9 cellular contexts compared by ENCODE assay signal in genomic region chr14:32657081-32657480, GRCh38.
DNase-seq lines count a peak whose midpoint lies in the region; ATAC-seq and TF ChIP-seq lines count a peak whose summit lies in the region.
"Had no signal": no experiment of that assay in that cellular context is flagged by ENCODE, and none has a peak within 500 bp of the region (broad histone marks: within the 10 kb centered on the region; RNA-seq: fewer than 3 reads in every experiment).

No MANE protein-coding gene starts in this region.

- no peaks in the 10 kb centered on the region for H3K36me3 ChIP-seq in breast epithelium

- H3K4me3 Mint-ChIP-seq in MCF 10A (ENCODE audit: unreplicated experiment) (no peak overlapping the region), endothelial cell (ENCODE audit: unreplicated experiment) (no peak overlapping the region)
- H3K4me3 Mint-ChIP-seq: central memory CD8-positive, alpha-beta T cell had no signal

- POLR2A ChIA-PET in MCF 10A (lab: Yijun Ruan, JAX), result no interaction called here

- H3K9me3 ChIP-seq in breast epithelium, result no peaks in the 10 kb centered on the region

- no peak for ATAC-seq in GM21717 (IDR thresholded peaks at IDR 0.05; ENCODE audit: unreplicated experiment)
- no peak for ATAC-seq in GM21367 (IDR thresholded peaks at IDR 0.05; ENCODE audit: unreplicated experiment)

- no peak overlapping the region for H3K27ac Mint-ChIP-seq in MCF 10A (ENCODE audit: low read depth, unreplicated experiment)
- no peak overlapping the region for H3K27ac Mint-ChIP-seq in endothelial cell (ENCODE audit: unreplicated experiment)

- peak; percentile 84 for DNase-seq in MCF 10A (ENCODE audit: unreplicated experiment)
- no peak for DNase-seq in breast epithelium (ENCODE audit: low spot score in 2 of 2)
- peak; percentile 74 for DNase-seq in SKM-1 treated with dmso at 0.1 percent for 144 hours (lab: John Stamatoyannopoulos, UW; ENCODE audit: unreplicated experiment)
- peak; percentile 6 for DNase-seq in iPS-NIHi11 (ENCODE audit: low spot score)
- DNase-seq in NCI-H2081 treated with DMSO at 0.1 percent for 48 hours (lab: John Stamatoyannopoulos, UW), result no peak
- no peak for DNase-seq in endothelial cell (ENCODE audit: low spot score)

- H3K4me1 ChIP-seq in breast epithelium, result no peaks in the 10 kb centered on the region

- CTCF ChIA-PET in MCF 10A (lab: Yijun Ruan, JAX), result no interaction called here

- BruUV-seq in MCF 10A (replicated peaks; lab: Mats Ljungman, UMichigan), result no TSS peak

- intact Hi-C loops in MCF 10A (cut with micrococcal nuclease), result no loop called here
- intact Hi-C loops in breast epithelium (cut with DNase I; ENCODE audit: low total_unique reads), result no loop called here

- no peaks in the 10 kb centered on the region for H3K27me3 Mint-ChIP-seq in MCF 10A (ENCODE audit: insufficient read depth, unreplicated experiment)
- no peaks in the 10 kb centered on the region for H3K27me3 Mint-ChIP-seq in endothelial cell (ENCODE audit: unreplicated experiment)
- H3K27me3 Mint-ChIP-seq: central memory CD8-positive, alpha-beta T cell had no signal

- no peak for TF ChIP-seq POLR2A in breast epithelium (IDR thresholded peaks at IDR 0.05)

- H3K4me1 Mint-ChIP-seq in MCF 10A (ENCODE audit: insufficient read depth, unreplicated experiment) (peaks cover 10% of the 10 kb centered on the region), endothelial cell (ENCODE audit: unreplicated experiment) (no peaks in the 10 kb centered on the region)
- H3K4me1 Mint-ChIP-seq: central memory CD8-positive, alpha-beta T cell had no signal

- TF ChIP-seq CTCF in MCF 10A (IDR thresholded peaks at IDR 0.05; ENCODE audit: unreplicated experiment) (no peak), breast epithelium (IDR thresholded peaks at IDR 0.05) (no peak), endothelial cell (IDR thresholded peaks at IDR 0.05; ENCODE audit: unreplicated experiment) (no peak)

- no peak overlapping the region for H3K4me3 ChIP-seq in breast epithelium

- no peaks in the 10 kb centered on the region for H3K27me3 ChIP-seq in breast epithelium

- no peaks in the 10 kb centered on the region for H3K9me3 Mint-ChIP-seq in MCF 10A (ENCODE audit: unreplicated experiment)
- no peaks in the 10 kb centered on the region for H3K9me3 Mint-ChIP-seq in endothelial cell (ENCODE audit: unreplicated experiment)

- no peak overlapping the region for H3K27ac ChIP-seq in breast epithelium

- H3K36me3 Mint-ChIP-seq in MCF 10A (ENCODE audit: insufficient read depth, unreplicated experiment) (no peaks in the 10 kb centered on the region), endothelial cell (ENCODE audit: low read depth, unreplicated experiment) (no peaks in the 10 kb centered on the region)

Comparison
In these comparisons a context has a peak if more than half of its experiments do, and no peak if none do; other contexts are left out.
1. DNase-seq: peak in MCF 10A (single experiment), SKM-1 treated with dmso at 0.1 percent for 144 hours (single experiment) and iPS-NIHi11 (single experiment); none in breast epithelium (0 of 2), NCI-H2081 treated with DMSO at 0.1 percent for 48 hours (single experiment) and endothelial cell (single experiment).